ENCODE assay signal across 16 cellular contexts in the genomic region with DNA sequence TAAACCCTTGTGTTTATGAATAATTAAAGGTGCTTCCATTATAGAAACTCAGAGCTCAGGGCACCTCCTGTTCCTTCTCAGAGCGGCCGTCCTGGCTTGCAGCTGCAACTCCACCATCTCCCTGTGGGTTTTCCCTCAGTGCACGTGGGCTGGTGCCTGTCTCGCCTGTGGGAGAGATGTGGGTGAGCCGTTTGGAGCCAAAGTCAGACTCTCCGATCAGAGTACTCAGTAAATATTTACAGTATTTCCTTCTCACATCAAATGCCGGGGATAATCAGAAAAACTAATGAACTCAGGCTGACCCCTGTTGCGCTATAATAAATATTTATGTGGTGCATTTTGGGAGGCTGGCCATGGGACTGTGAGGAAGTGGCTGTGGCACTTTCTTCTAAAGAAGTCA.
DNase-seq lines count a peak whose midpoint lies in the region; ATAC-seq and TF ChIP-seq lines count a peak whose summit lies in the region.
"Had no signal": no experiment of that assay in that cellular context is flagged by ENCODE, and none has a peak within 500 bp of the region (broad histone marks: within the 10 kb centered on the region; RNA-seq: fewer than 3 reads in every experiment).

No MANE protein-coding gene starts in this region.

- no peak overlapping the region for H3K4ac ChIP-seq in IMR-90 (ENCODE audit: low read depth, low read length)

- POLR2A ChIA-PET in IMR-90 (lab: Charles Lee; ENCODE audit: unreplicated experiment), result no interaction called here

- TF ChIP-seq CTCF in IMR-90 (conservative IDR thresholded peaks at IDR 0.05; ENCODE audit: low read depth, low read length) (no peak), stomach (IDR thresholded peaks at IDR 0.05) (no peak)

- no TSS peak for BruUV-seq in IMR-90 (replicated peaks; lab: Mats Ljungman, UMichigan)

- DNase-seq in AG08396 (ENCODE audit: low spot score) (peak; percentile 15), IMR-90 (no peak), left lobe of liver (ENCODE audit: low spot score) (peak; percentile 49), stomach (peak; percentile 63), C1 segment of cervical spinal cord (lab: John Stamatoyannopoulos, UW) (no peak), RKO (ENCODE audit: low spot score) (no peak)
- DNase-seq: ACHN; Caco-2; CD8-positive, alpha-beta memory T cell; DND-41; GF-D8; HCEC 1CT; HFFc6; KBM-7 had no signal

- in situ Hi-C loops in IMR-90 (cut with MboI; ENCODE audit: low sequenced_read_pairs), result loop anchor here (25.0 kb wide), 1 partner anchor 685 kb away; no protein-coding TSS in a partner anchor

- H3K18ac ChIP-seq in IMR-90 (ENCODE audit: low read depth, low read length), result no peak overlapping the region

- H3K56ac ChIP-seq in IMR-90 (ENCODE audit: extremely low read depth, insufficient read depth, low read length), result no peak overlapping the region

- no CpG with 5 or more reads among the region's 8 CpGs for WGBS in IMR-90 (ENCODE audit: extremely low coverage in 2 of 2, insufficient read length in 1 of 2), 2 experiments
- WGBS in stomach, 5 donors, result 14 to 30% (median 25%) methylated on average over 8 of the region's 8 CpGs

- TF ChIP-seq POLR2A in IMR-90 (IDR thresholded peaks at IDR 0.05; ENCODE audit: low read depth, low read length) (no peak), stomach (IDR thresholded peaks at IDR 0.05) (no peak)

- H3K4me3 ChIP-seq in IMR-90 (ENCODE audit: insufficient read depth, low read depth, low read length) (no peak overlapping the region), stomach (no peak overlapping the region)

- H2BK120ac ChIP-seq in IMR-90 (ENCODE audit: low read depth, low read length), result no peak overlapping the region

- no peak overlapping the region for H4K5ac ChIP-seq in IMR-90 (ENCODE audit: low read depth, low read length)

- H2BK20ac ChIP-seq in IMR-90 (ENCODE audit: low read depth, low read length), result no peak overlapping the region

- H3K23ac ChIP-seq in IMR-90 (ENCODE audit: low read depth, low read length), result no peak overlapping the region

- no peak for TF ChIP-seq EP300 in stomach (IDR thresholded peaks at IDR 0.05)

- CTCF ChIA-PET in IMR-90 (lab: Yijun Ruan, JAX), result no interaction called here

- H3K27me3 ChIP-seq in IMR-90 (ENCODE audit: control insufficient read depth, insufficient read depth, low read length) (peaks cover 13% of the 10 kb centered on the region), stomach (no peaks in the 10 kb centered on the region)

- H2BK5ac ChIP-seq in IMR-90 (ENCODE audit: low read depth, low read length, poor library complexity, severe bottlenecking), result no peak overlapping the region

- no peak for TF ChIP-seq RAD21 in IMR-90 (IDR thresholded peaks at IDR 0.05; ENCODE audit: low read length)

- no peak overlapping the region for H2AK5ac ChIP-seq in IMR-90 (ENCODE audit: low read depth, low read length)

- dilution Hi-C loops in IMR-90 (cut with HindIII; ENCODE audit: low sequenced_read_pairs, unreplicated experiment), result no loop called here

- H4K20me1 ChIP-seq in IMR-90 (ENCODE audit: insufficient read depth, low read length), result no peaks in the 10 kb centered on the region

- ATAC-seq in IMR-90 (ENCODE audit: low read depth), result peak; percentile 49; the same call in 1 of the 2 replicates
- ATAC-seq in left lobe of liver, result peak; percentile 80
- ATAC-seq in HG03469 (IDR thresholded peaks at IDR 0.05; ENCODE audit: unreplicated experiment), result no peak

- no peak overlapping the region for H2BK15ac ChIP-seq in IMR-90 (ENCODE audit: low read depth, low read length)

- H3K4me2 ChIP-seq in IMR-90 (ENCODE audit: low read depth, low read length), result no peak overlapping the region; the same call in 1 of the 2 replicates

- H2AFZ ChIP-seq in IMR-90 (replicated peaks; ENCODE audit: low read length, poor library complexity), result no peak overlapping the region

- H4K91ac ChIP-seq in IMR-90 (ENCODE audit: insufficient read depth, low read depth, low read length), result no peak overlapping the region

- H3K9me1 ChIP-seq in IMR-90 (ENCODE audit: insufficient read depth, low read length), result no peaks in the 10 kb centered on the region

- no peak overlapping the region for H4K8ac ChIP-seq in IMR-90 (ENCODE audit: low read depth in 2 of 2, low read length in 2 of 2)

- no peaks in the 10 kb centered on the region for H3K79me1 ChIP-seq in IMR-90 (ENCODE audit: low read depth in 1 of 2, low read length in 2 of 2)

- H3K9me3 ChIP-seq in IMR-90 (ENCODE audit: control insufficient read depth, insufficient read depth, low read length) (no peaks in the 10 kb centered on the region; the same call in 1 of the 2 replicates), stomach (no peaks in the 10 kb centered on the region)
- H3K9me3 ChIP-seq: Caco-2 had no signal

- H3K36me3 ChIP-seq in IMR-90 (ENCODE audit: control insufficient read depth, insufficient read depth, low read length), result no peaks in the 10 kb centered on the region
- no peaks in the 10 kb centered on the region for H3K36me3 ChIP-seq in stomach

- intact Hi-C loops in IMR-90 (cut with micrococcal nuclease) (no loop called here), stomach (cut with DNase I; ENCODE audit: low total_unique reads) (no loop called here)

- H3K4me1 ChIP-seq in IMR-90 (ENCODE audit: control insufficient read depth, insufficient read depth, low read length) (peaks cover 2% of the 10 kb centered on the region; the same call in 1 of the 2 replicates), stomach (peaks cover 17 to 35% (median 31%) of the 10 kb centered on the region in 4 donors)
- H3K4me1 ChIP-seq: Caco-2 had no signal

- H3K27ac ChIP-seq in IMR-90 (ENCODE audit: insufficient read depth, low read length), result no peak overlapping the region
- peak overlapping the region in 4 of 5 donors; percentile 41 to 56 (median 48) for H3K27ac ChIP-seq in stomach
- H3K27ac ChIP-seq: HL-60 had no signal

- H3K14ac ChIP-seq in IMR-90 (replicated peaks; ENCODE audit: low read depth, low read length), result no peak overlapping the region

- H2AK9ac ChIP-seq in IMR-90 (replicated peaks; ENCODE audit: low read depth, low read length, poor library complexity), result no peak overlapping the region

- H3K9ac ChIP-seq in IMR-90 (ENCODE audit: low read depth, low read length), result no peak overlapping the region

TF ChIP-seq in IMR-90, 13 proteins besides CTCF, POLR2A, EP300 and RAD21:
- no peak for TF ChIP-seq USF2 (IDR thresholded peaks at IDR 0.05; ENCODE audit: low read depth, low read length)
- TF ChIP-seq CHD1 (IDR thresholded peaks at IDR 0.05; ENCODE audit: low read depth, low read length), result no peak
- TF ChIP-seq MXI1 (IDR thresholded peaks at IDR 0.05; ENCODE audit: borderline replicate concordance, low read depth, low read length), result no peak
- no peak for TF ChIP-seq CEBPB (IDR thresholded peaks at IDR 0.05; ENCODE audit: low read depth, low read length)
- TF ChIP-seq NFE2L2 (IDR thresholded peaks at IDR 0.05; ENCODE audit: low read depth, low read length), result no peak
- TF ChIP-seq BHLHE40 (IDR thresholded peaks at IDR 0.05; ENCODE audit: low read depth, low read length), result no peak
- TF ChIP-seq FOS (IDR thresholded peaks at IDR 0.05; ENCODE audit: low read depth, low read length), result no peak
- no peak for TF ChIP-seq MAFK (IDR thresholded peaks at IDR 0.05; ENCODE audit: low read depth, low read length)
- TF ChIP-seq MAZ (IDR thresholded peaks at IDR 0.05; ENCODE audit: borderline replicate concordance, low read depth, low read length), result no peak
- TF ChIP-seq RFX5 (IDR thresholded peaks at IDR 0.05; ENCODE audit: low read depth, low read length), result no peak
- TF ChIP-seq SMC3 (IDR thresholded peaks at IDR 0.05; ENCODE audit: low read depth, low read length), result no peak
- no peak for TF ChIP-seq ELK1 (IDR thresholded peaks at IDR 0.05; ENCODE audit: borderline replicate concordance, low read depth, low read length)
- no peak for TF ChIP-seq RCOR1 (IDR thresholded peaks at IDR 0.05; ENCODE audit: insufficient replicate concordance, low read length)

Comparison
In these comparisons a context has a peak if more than half of its experiments do, and no peak if none do; other contexts are left out.
1. DNase-seq: peak in AG08396 (single experiment), left lobe of liver (single experiment) and stomach (single experiment); none in IMR-90 (single experiment), C1 segment of cervical spinal cord (0 of 14) and RKO (single experiment).